Comparison of ENCODE assay signal across 8 cellular contexts in genomic region chr17:7932483-7932891, GRCh38. TPM values are rescaled to one million over a fixed set of nuclear protein-coding genes. Genes with fewer than 3 reads are reported as not detected.
A peak's percentile ranks its signal among the peaks of the same experiment; 100 is the strongest.
DNase-seq lines count a peak whose midpoint lies in the region; ATAC-seq, FAIRE-seq and TF ChIP-seq lines count a peak whose summit lies in the region.

No MANE protein-coding gene starts in this region.

- no peaks in the 10 kb centered on the region for H3K9me3 Mint-ChIP-seq in dendritic cell treated with granulocyte-macrophage colony-stimulating factor and Interleukin-4, amounts not matched to agents 40 ng/mL and 50 ng/mL, for 4 days

- CTCF ChIA-PET in RWPE1 (lab: Yijun Ruan, JAX): interaction anchor here (0.6 to 2.3 kb wide), 9 partner anchors 12 to 227 kb away, joined by 3 to 22 read pairs (median 4); partner anchors contain the start of genes EFNB3 and RNF227

- DNase-seq in EL (peak; percentile 46), HFF-Myc (ENCODE audit: extremely low read depth, low read depth) (peak; percentile 9), RWPE1 (ENCODE audit: low spot score) (peak; percentile 44), right lobe of liver (no peak), substantia nigra (lab: John Stamatoyannopoulos, UW) (peak in 15 of 49 donors; percentile 9 to 65 (median 28)), GM12892 (ENCODE audit: insufficient read length) (no peak)
- DNase-seq in stimulated activated CD4-positive, alpha-beta T cell treated with anti-CD3 and anti-CD28 coated beads, Interleukin-4, amount 100 ng/mL, for 1 hour: no peak

- TF ChIP-seq CTCF in HFF-Myc (IDR thresholded peaks at IDR 0.05; ENCODE audit: low read depth, low read length, missing control alignments): no peak
- TF ChIP-seq CTCF in RWPE1 (conservative IDR thresholded peaks at IDR 0.05; ENCODE audit: low read depth): no peak
- no peak for TF ChIP-seq CTCF in right lobe of liver (IDR thresholded peaks at IDR 0.05)

- H3K27me3 Mint-ChIP-seq in dendritic cell treated with granulocyte-macrophage colony-stimulating factor and Interleukin-4, amounts not matched to agents 40 ng/mL and 50 ng/mL, for 4 days: no peaks in the 10 kb centered on the region

- H3K4me3 ChIP-seq in HFF-Myc (replicated peaks; ENCODE audit: low read depth, low read length) (peak overlapping the region; percentile 87), right lobe of liver (peak overlapping the region; percentile 63 to 90 (median 82))

- peaks cover 0 to 6% (median 0%) of the 10 kb centered on the region in 4 donors for H3K36me3 ChIP-seq in right lobe of liver

- H3K27me3 ChIP-seq in right lobe of liver: no peaks in the 10 kb centered on the region

- 3% methylated on average over 15 of the region's 17 CpGs for WGBS in right lobe of liver (ENCODE audit: insufficient coverage, low coverage, low lambda C conversion rate, missing lambda C conversion rate)

- peak overlapping the region; percentile 91 for H3K27ac Mint-ChIP-seq in dendritic cell treated with granulocyte-macrophage colony-stimulating factor and Interleukin-4, amounts not matched to agents 40 ng/mL and 50 ng/mL, for 4 days

- intact Hi-C loops in dendritic cell treated with granulocyte-macrophage colony-stimulating factor and Interleukin-4, amounts not matched to agents 40 ng/mL and 50 ng/mL, for 4 days (cut with micrococcal nuclease): loop anchor here (5.0 kb wide), 1 partner anchor 45 kb away; the partner anchor contains the start of gene CHD3
- intact Hi-C loops in right lobe of liver (cut with DNase I): no loop called here

- TF ChIP-seq POLR2A in right lobe of liver (IDR thresholded peaks at IDR 0.05): no peak
- no peak for TF ChIP-seq POLR2A in GM12892 (IDR thresholded peaks at IDR 0.05; ENCODE audit: low read depth, low read length)

- POLR2A ChIA-PET in RWPE1 (lab: Yijun Ruan, JAX; ENCODE audit: low non-redundant PET): interaction anchor here (0.5 to 1.5 kb wide), 5 partner anchors 12 to 72 kb away, joined by 3 to 4 read pairs (median 3); no protein-coding TSS in a partner anchor

- H3K9me3 ChIP-seq in right lobe of liver: no peaks in the 10 kb centered on the region

- peak overlapping the region; percentile 91 for H3K4me3 Mint-ChIP-seq in dendritic cell treated with granulocyte-macrophage colony-stimulating factor and Interleukin-4, amounts not matched to agents 40 ng/mL and 50 ng/mL, for 4 days

- H3K27ac ChIP-seq in RWPE1 (peak overlapping the region; percentile 80), right lobe of liver (peak overlapping the region; percentile 54 to 80 (median 59)), substantia nigra (ENCODE audit: low read depth, low read length, poor library complexity, severe bottlenecking) (peak overlapping the region; percentile 62)

- peaks cover 55% of the 10 kb centered on the region for H3K4me1 Mint-ChIP-seq in dendritic cell treated with granulocyte-macrophage colony-stimulating factor and Interleukin-4, amounts not matched to agents 40 ng/mL and 50 ng/mL, for 4 days (ENCODE audit: low read depth)

- FAIRE-seq in GM12892 (lab: Jason Lieb, UNC): no peak

- ATAC-seq in right lobe of liver: peak; percentile 21 to 38 (median 30)

- peaks cover 0 to 5% (median 0%) of the 10 kb centered on the region in 4 donors for H3K4me1 ChIP-seq in right lobe of liver

- peaks cover 76% of the 10 kb centered on the region for H3K36me3 Mint-ChIP-seq in dendritic cell treated with granulocyte-macrophage colony-stimulating factor and Interleukin-4, amounts not matched to agents 40 ng/mL and 50 ng/mL, for 4 days (ENCODE audit: low read depth)

RNA-seq across cellular contexts. Expression of gene CNTROB, which starts 0.5 kb away (rescaled TPM):
- total RNA-seq in right lobe of liver: 10 to 100 TPM in 2 of 6 experiments, 1 to 10 TPM in 4; 7.3 to 12.7 (median 9.4) TPM
- polyA plus RNA-seq in GM12892 (2012; ENCODE audit: missing spikeins): 27.4 TPM

RNA-seq across cellular contexts. Expression of gene TRAPPC1, which starts 0.7 kb away (rescaled TPM):
- total RNA-seq in right lobe of liver: 10 to 100 TPM; 43.7 to 57.1 (median 48.3) TPM
- polyA plus RNA-seq in GM12892 (2012; ENCODE audit: missing spikeins): 166 TPM

RNA-seq across cellular contexts. Expression of gene KCNAB3, which starts 2.8 kb away (rescaled TPM):
- 1 to 10 TPM in 3 of 6 experiments, under 1 TPM in 2, not detected in 1; 0.61 to 2.9 (median 1.0) TPM for total RNA-seq in right lobe of liver
- 4.2 TPM for polyA plus RNA-seq in GM12892 (2012; ENCODE audit: missing spikeins)

RNA-seq across cellular contexts. Expression of gene RNF227, which starts 16.4 kb away (rescaled TPM):
- under 1 TPM; 0.18 to 0.70 (median 0.46) TPM for total RNA-seq in right lobe of liver
- 3.8 TPM for polyA plus RNA-seq in GM12892 (2012; ENCODE audit: missing spikeins)

RNA-seq across cellular contexts. Expression of gene CHD3, which starts 43.9 kb away (rescaled TPM):
- 1 to 10 TPM; 3.2 to 7.2 (median 5.1) TPM for total RNA-seq in right lobe of liver
- 34.9 TPM for polyA plus RNA-seq in GM12892 (2012; ENCODE audit: missing spikeins)

Comparison
In these comparisons a context has a peak if more than half of its experiments do, and no peak if none do; other contexts are left out.
1. DNase-seq: peak in EL (single experiment), HFF-Myc (single experiment) and RWPE1 (single experiment); none in right lobe of liver (0 of 3), GM12892 (single experiment) and stimulated activated CD4-positive, alpha-beta T cell treated with anti-CD3 and anti-CD28 coated beads, Interleukin-4, amount 100 ng/mL, for 1 hour (single experiment).
2. Peak in every context shown above with its lines, with median percentiles within 50 percentile points of each other: H3K27ac ChIP-seq.